1 cellular context compared by ENCODE assay signal in genomic region chr14:102683399-102684275, GRCh38.
A peak's percentile ranks its signal among the peaks of the same experiment; 100 is the strongest.
TF ChIP-seq lines count a peak whose summit lies in the region.

No MANE protein-coding gene starts in this region.

TF ChIP-seq in HepG2, 621 proteins besides CTCF, POLR2A, EP300 and RAD21 (continued from another document and continues in another):
- no peak for TF ChIP-seq ZNF577 (CRISPR knock-in tag; IDR thresholded peaks at IDR 0.05; ENCODE audit: borderline replicate concordance, low read depth)
- TF ChIP-seq FOSL2 (CRISPR knock-in tag; IDR thresholded peaks at IDR 0.05), result no peak
- TF ChIP-seq FOXA3 (CRISPR knock-in tag; IDR thresholded peaks at IDR 0.05), result 0 out of 2 replicates have a peak, but pooled peaks have one; percentile 5
- no peak for TF ChIP-seq NFIB (CRISPR knock-in tag; IDR thresholded peaks at IDR 0.05; ENCODE audit: borderline replicate concordance)
- TF ChIP-seq ZNF276 (CRISPR knock-in tag; IDR thresholded peaks at IDR 0.05; ENCODE audit: low read depth), result no peak
- no peak for TF ChIP-seq ZNF619 (CRISPR knock-in tag; IDR thresholded peaks at IDR 0.05)
- TF ChIP-seq, protein P1, sequence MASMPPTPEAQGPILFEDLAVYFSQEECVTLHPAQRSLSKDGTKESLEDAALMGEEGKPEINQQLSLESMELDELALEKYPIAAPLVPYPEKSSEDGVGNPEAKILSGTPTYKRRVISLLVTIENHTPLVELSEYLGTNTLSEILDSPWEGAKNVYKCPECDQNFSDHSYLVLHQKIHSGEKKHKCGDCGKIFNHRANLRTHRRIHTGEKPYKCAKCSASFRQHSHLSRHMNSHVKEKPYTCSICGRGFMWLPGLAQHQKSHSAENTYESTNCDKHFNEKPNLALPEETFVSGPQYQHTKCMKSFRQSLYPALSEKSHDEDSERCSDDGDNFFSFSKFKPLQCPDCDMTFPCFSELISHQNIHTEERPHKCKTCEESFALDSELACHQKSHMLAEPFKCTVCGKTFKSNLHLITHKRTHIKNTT (CRISPR knock-in tag; IDR thresholded peaks at IDR 0.05), result no peak
- peak; percentile 89 for TF ChIP-seq ZNF850 (CRISPR knock-in tag; conservative IDR thresholded peaks at IDR 0.05)
- no peak for TF ChIP-seq KLF9 (CRISPR knock-in tag; IDR thresholded peaks at IDR 0.05; ENCODE audit: low read depth)
- TF ChIP-seq TEAD2 (CRISPR knock-in tag; IDR thresholded peaks at IDR 0.05), result no peak
- TF ChIP-seq RBM22 (optimal IDR thresholded peaks at IDR 0.05; ENCODE audit: low read length), result no peak
- TF ChIP-seq NFKB2 (CRISPR knock-in tag; IDR thresholded peaks at IDR 0.05; ENCODE audit: borderline replicate concordance), result peak; percentile 77; the same call in 1 of the 2 replicates
- TF ChIP-seq GMEB2 (CRISPR knock-in tag; IDR thresholded peaks at IDR 0.05; ENCODE audit: low read depth), result no peak
- TF ChIP-seq MBNL3 (CRISPR knock-in tag; conservative IDR thresholded peaks at IDR 0.05), result no peak
- peak; percentile 72 for TF ChIP-seq ZGPAT (CRISPR knock-in tag; IDR thresholded peaks at IDR 0.05)
- TF ChIP-seq PITX1 (CRISPR knock-in tag; IDR thresholded peaks at IDR 0.05), result no peak
- TF ChIP-seq ZNF569 (CRISPR knock-in tag; IDR thresholded peaks at IDR 0.05; ENCODE audit: borderline replicate concordance), result no peak
- no peak for TF ChIP-seq ARNT (IDR thresholded peaks at IDR 0.05)
- no peak for TF ChIP-seq KLF11 (CRISPR knock-in tag; IDR thresholded peaks at IDR 0.05)
- TF ChIP-seq, protein P2, sequence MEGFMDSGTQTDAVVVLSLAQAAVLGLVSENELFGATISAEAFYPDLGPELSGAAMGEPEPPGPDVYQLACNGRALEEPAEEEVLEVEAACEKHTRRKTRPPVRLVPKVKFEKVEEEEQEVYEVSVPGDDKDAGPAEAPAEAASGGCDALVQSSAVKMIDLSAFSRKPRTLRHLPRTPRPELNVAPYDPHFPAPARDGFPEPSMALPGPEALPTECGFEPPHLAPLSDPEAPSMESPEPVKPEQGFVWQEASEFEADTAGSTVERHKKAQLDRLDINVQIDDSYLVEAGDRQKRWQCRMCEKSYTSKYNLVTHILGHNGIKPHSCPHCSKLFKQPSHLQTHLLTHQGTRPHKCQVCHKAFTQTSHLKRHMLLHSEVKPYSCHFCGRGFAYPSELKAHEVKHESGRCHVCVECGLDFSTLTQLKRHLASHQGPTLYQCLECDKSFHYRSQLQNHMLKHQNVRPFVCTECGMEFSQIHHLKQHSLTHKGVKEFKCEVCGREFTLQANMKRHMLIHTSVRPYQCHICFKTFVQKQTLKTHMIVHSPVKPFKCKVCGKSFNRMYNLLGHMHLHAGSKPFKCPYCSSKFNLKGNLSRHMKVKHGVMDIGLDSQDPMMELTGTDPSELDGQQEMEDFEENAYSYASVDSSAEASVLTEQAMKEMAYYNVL (CRISPR knock-in tag; IDR thresholded peaks at IDR 0.05; ENCODE audit: borderline replicate concordance), result peak; percentile 74
- TF ChIP-seq, protein P3, sequence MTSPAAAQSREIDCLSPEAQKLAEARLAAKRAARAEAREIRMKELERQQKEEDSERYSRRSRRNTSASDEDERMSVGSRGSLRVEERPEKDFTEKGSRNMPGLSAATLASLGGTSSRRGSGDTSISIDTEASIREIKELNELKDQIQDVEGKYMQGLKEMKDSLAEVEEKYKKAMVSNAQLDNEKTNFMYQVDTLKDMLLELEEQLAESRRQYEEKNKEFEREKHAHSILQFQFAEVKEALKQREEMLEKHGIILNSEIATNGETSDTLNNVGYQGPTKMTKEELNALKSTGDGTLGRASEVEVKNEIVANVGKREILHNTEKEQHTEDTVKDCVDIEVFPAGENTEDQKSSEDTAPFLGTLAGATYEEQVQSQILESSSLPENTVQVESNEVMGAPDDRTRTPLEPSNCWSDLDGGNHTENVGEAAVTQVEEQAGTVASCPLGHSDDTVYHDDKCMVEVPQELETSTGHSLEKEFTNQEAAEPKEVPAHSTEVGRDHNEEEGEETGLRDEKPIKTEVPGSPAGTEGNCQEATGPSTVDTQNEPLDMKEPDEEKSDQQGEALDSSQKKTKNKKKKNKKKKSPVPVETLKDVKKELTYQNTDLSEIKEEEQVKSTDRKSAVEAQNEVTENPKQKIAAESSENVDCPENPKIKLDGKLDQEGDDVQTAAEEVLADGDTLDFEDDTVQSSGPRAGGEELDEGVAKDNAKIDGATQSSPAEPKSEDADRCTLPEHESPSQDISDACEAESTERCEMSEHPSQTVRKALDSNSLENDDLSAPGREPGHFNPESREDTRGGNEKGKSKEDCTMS (CRISPR knock-in tag; conservative IDR thresholded peaks at IDR 0.05), result no peak
- TF ChIP-seq DMAP1 (CRISPR knock-in tag; IDR thresholded peaks at IDR 0.05), result peak; percentile 65
- TF ChIP-seq HMGA1 (CRISPR knock-in tag; conservative IDR thresholded peaks at IDR 0.05), result no peak
- TF ChIP-seq SRF (IDR thresholded peaks at IDR 0.05; ENCODE audit: low read depth, low read length), result no peak
- TF ChIP-seq, protein P4, sequence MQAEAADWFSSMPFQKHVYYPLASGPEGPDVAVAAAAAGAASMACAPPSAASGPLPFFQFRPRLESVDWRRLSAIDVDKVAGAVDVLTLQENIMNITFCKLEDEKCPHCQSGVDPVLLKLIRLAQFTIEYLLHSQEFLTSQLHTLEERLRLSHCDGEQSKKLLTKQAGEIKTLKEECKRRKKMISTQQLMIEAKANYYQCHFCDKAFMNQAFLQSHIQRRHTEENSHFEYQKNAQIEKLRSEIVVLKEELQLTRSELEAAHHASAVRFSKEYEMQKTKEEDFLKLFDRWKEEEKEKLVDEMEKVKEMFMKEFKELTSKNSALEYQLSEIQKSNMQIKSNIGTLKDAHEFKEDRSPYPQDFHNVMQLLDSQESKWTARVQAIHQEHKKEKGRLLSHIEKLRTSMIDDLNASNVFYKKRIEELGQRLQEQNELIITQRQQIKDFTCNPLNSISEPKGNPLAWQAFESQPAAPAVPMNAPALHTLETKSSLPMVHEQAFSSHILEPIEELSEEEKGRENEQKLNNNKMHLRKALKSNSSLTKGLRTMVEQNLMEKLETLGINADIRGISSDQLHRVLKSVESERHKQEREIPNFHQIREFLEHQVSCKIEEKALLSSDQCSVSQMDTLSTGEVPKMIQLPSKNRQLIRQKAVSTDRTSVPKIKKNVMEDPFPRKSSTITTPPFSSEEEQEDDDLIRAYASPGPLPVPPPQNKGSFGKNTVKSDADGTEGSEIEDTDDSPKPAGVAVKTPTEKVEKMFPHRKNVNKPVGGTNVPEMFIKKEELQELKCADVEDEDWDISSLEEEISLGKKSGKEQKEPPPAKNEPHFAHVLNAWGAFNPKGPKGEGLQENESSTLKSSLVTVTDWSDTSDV (CRISPR knock-in tag; IDR thresholded peaks at IDR 0.05), result no peak
- no peak for TF ChIP-seq U2AF1 (optimal IDR thresholded peaks at IDR 0.05; ENCODE audit: low read depth, low read length)
- peak in 1 of 2 experiments; percentile 39; a peak in 1 of 4 replicates for TF ChIP-seq ATF4 (CRISPR knock-in tag; IDR thresholded peaks at IDR 0.05)
- peak; percentile 67 for TF ChIP-seq RBM39 (IDR thresholded peaks at IDR 0.05; ENCODE audit: low read depth, low read length, poor library complexity, severe bottlenecking)
- TF ChIP-seq SMAD1 (CRISPR knock-in tag; IDR thresholded peaks at IDR 0.05; ENCODE audit: borderline replicate concordance, low read depth), result peak; percentile 63; the same call in 1 of the 2 replicates
- no peak for TF ChIP-seq FOXK1 (CRISPR knock-in tag; IDR thresholded peaks at IDR 0.05; ENCODE audit: borderline replicate concordance, low read depth)
- TF ChIP-seq TAF15 (IDR thresholded peaks at IDR 0.05; ENCODE audit: low read depth, low read length, poor library complexity, severe bottlenecking), result peak; percentile 53
- 0 out of 2 replicates have a peak, but pooled peaks have one; percentile 34 for TF ChIP-seq ZNF607 (CRISPR knock-in tag; IDR thresholded peaks at IDR 0.05; ENCODE audit: borderline replicate concordance)
- TF ChIP-seq SIX4 (CRISPR knock-in tag; IDR thresholded peaks at IDR 0.05), result no peak
- no peak for TF ChIP-seq ARID2 (CRISPR knock-in tag; IDR thresholded peaks at IDR 0.05; ENCODE audit: borderline replicate concordance)
- peak; percentile 50 for TF ChIP-seq HNF4A (CRISPR knock-in tag; IDR thresholded peaks at IDR 0.05)
- no peak for TF ChIP-seq XBP1 (CRISPR knock-in tag; IDR thresholded peaks at IDR 0.05)
- peak; percentile 47; the same call in 1 of the 2 replicates for TF ChIP-seq KDM2A (CRISPR knock-in tag; IDR thresholded peaks at IDR 0.05; ENCODE audit: borderline replicate concordance, low read depth)
- no peak; the same call in 1 of the 2 replicates for TF ChIP-seq TSC22D2 (CRISPR knock-in tag; IDR thresholded peaks at IDR 0.05; ENCODE audit: borderline replicate concordance)
- no peak for TF ChIP-seq NR2F2 (IDR thresholded peaks at IDR 0.05; ENCODE audit: borderline replicate concordance, low read depth)
- no peak for TF ChIP-seq CHD4 (IDR thresholded peaks at IDR 0.05; ENCODE audit: borderline replicate concordance, low read length)
- no peak for TF ChIP-seq SYNCRIP (IDR thresholded peaks at IDR 0.05; ENCODE audit: insufficient read depth, low read depth, low read length)
- peak; percentile 28; the same call in 1 of the 2 replicates for TF ChIP-seq STAG1 (CRISPR knock-in tag; IDR thresholded peaks at IDR 0.05)
- TF ChIP-seq AKNA (CRISPR knock-in tag; IDR thresholded peaks at IDR 0.05; ENCODE audit: borderline replicate concordance), result no peak
- TF ChIP-seq MED1 (CRISPR knock-in tag; IDR thresholded peaks at IDR 0.05), result peak; percentile 72
- TF ChIP-seq IKZF1 (IDR thresholded peaks at IDR 0.05), result no peak
- TF ChIP-seq SMC3 (IDR thresholded peaks at IDR 0.05; ENCODE audit: low read length), result no peak
- no peak for TF ChIP-seq ATAD3A (CRISPR knock-in tag; IDR thresholded peaks at IDR 0.05)
